ENCODE assay signal across 1 cellular context in the genomic region with DNA sequence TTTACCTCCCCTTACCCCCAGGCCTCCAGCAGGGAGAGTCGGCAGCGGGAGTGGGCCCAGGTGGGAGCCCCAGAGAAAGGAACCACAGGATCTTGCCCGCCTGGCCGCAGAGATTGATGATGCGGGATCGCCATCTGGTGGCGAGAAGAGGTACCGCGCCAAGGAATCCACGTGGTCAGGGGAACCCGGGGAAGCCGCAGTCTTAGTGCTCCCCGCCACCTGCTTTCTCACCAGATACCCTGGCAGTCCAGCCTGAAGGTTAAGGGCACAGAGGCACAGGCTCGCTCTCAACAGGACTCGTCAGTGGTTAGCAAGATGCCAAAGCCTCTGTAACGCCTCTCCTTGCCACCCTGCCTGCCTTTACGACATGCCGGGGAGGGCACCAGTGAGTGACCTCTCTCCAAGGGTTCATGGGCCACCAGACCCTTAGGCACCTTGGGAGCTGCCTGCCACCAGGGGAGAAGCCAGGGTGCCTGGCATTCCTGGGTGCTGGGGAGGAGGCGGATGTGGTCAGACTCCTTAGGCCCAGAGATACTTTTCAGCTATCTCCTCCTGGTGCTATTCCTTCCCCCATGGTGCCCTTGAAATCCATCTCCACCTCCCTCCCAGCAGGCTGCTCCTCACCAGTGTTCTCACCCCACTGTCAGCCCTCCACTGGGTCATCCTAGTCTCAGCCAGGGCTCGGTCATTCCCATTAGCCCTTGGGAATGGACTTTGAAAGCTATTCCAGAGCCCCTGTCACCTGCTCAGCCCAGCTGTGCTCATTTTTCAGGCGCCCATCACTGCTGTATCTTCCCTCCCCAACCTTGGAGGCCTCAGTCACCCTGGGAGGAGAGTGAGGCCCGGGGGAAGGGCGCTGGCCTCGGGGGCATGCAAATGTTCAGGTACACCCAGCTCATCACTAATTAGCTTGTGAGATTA.
TF ChIP-seq lines count a peak whose summit lies in the region.

No MANE protein-coding gene starts in this region.

TF ChIP-seq in IMR-90, 13 proteins besides CTCF, POLR2A, EP300 and RAD21:
- peak; percentile 84 for TF ChIP-seq MXI1 (IDR thresholded peaks at IDR 0.05; ENCODE audit: borderline replicate concordance, low read depth, low read length)
- TF ChIP-seq, protein P1, sequence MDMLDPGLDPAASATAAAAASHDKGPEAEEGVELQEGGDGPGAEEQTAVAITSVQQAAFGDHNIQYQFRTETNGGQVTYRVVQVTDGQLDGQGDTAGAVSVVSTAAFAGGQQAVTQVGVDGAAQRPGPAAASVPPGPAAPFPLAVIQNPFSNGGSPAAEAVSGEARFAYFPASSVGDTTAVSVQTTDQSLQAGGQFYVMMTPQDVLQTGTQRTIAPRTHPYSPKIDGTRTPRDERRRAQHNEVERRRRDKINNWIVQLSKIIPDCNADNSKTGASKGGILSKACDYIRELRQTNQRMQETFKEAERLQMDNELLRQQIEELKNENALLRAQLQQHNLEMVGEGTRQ (IDR thresholded peaks at IDR 0.05; ENCODE audit: low read depth, low read length): peak; percentile 74
- TF ChIP-seq SMC3 (IDR thresholded peaks at IDR 0.05; ENCODE audit: low read depth, low read length): peak; percentile 98
- TF ChIP-seq, protein P2, sequence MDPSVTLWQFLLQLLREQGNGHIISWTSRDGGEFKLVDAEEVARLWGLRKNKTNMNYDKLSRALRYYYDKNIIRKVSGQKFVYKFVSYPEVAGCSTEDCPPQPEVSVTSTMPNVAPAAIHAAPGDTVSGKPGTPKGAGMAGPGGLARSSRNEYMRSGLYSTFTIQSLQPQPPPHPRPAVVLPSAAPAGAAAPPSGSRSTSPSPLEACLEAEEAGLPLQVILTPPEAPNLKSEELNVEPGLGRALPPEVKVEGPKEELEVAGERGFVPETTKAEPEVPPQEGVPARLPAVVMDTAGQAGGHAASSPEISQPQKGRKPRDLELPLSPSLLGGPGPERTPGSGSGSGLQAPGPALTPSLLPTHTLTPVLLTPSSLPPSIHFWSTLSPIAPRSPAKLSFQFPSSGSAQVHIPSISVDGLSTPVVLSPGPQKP (IDR thresholded peaks at IDR 0.05; ENCODE audit: borderline replicate concordance, low read depth, low read length): no peak
